Comparison of ENCODE assay signal across 26 cellular contexts in the genomic region with DNA sequence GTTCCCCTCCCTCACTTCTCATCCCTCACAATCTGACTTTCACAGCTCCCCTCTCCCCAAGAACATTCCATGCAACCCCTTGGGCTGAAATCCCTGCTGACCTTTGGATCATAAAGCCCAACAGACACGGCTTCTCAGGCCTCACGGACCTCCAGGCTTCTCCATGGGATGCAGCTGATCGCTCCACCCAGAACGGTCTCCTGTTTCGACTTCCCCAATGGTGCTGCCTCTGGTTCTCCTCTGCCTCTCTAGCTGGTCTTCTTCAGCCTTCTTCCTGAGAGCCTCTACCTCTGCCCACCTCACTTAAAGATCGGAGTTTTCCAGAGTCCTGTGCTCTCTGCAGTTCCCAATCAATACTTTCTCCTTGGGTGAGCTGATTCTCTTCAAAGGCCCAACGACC. TPM values are rescaled to one million over a fixed set of nuclear protein-coding genes. Genes with fewer than 3 reads are reported as not detected.
"Had no signal": no experiment of that assay in that cellular context is flagged by ENCODE, and none has a peak within 500 bp of the region (broad histone marks: within the 10 kb centered on the region; RNA-seq: fewer than 3 reads in every experiment).

No MANE protein-coding gene starts in this region.

- H3K27me3 ChIP-seq: brain microvascular endothelial cell had no signal

- H3K36me3 ChIP-seq: brain microvascular endothelial cell had no signal

- H3K4me3 Mint-ChIP-seq: activated CD4-positive, alpha-beta memory T cell treated with anti-CD3 and anti-CD28 coated beads for 36 hours; activated CD4-positive, alpha-beta T cell treated with anti-CD3 and anti-CD28 coated beads for 36 hours; activated CD4-positive, alpha-beta T cell treated with anti-CD3 and anti-CD28 coated beads, Interleukin-2, amount 10 ng/mL, durations not matched to agents 24 days and 14 days; activated CD8-positive, alpha-beta T cell treated with anti-CD3 and anti-CD28 coated beads, Interleukin-2, amount 10 ng/mL, durations not matched to agents 7 days and 5 days; activated naive CD8-positive, alpha-beta T cell; activated T-cell treated with anti-CD3 and anti-CD28 coated beads, Interleukin-2, amount 50 U/mL, for 4 hours; activated T-helper 17 cell treated with anti-CD3 and anti-CD28 coated beads, Interleukin-2, amount 50 U/mL, for 72 hours had no signal

- H3K27ac ChIP-seq: brain microvascular endothelial cell had no signal

- DNase-seq: activated CD4-positive, alpha-beta memory T cell treated with anti-CD3 and anti-CD28 coated beads for 36 hours; activated CD4-positive, alpha-beta T cell treated with anti-CD3 and anti-CD28 coated beads for 36 hours; activated CD4-positive, alpha-beta T cell treated with anti-CD3 and anti-CD28 coated beads, Interleukin-2, amount 10 ng/mL, durations not matched to agents 24 days and 14 days; activated CD4-positive, CD25-positive, alpha-beta regulatory T cell; activated CD4-positive, CD25-positive, alpha-beta regulatory T cell treated with anti-CD3 and anti-CD28 coated beads, Interleukin-2, amount 50 U/mL, for 72 hours; activated CD8-positive, alpha-beta T cell treated with anti-CD3 and anti-CD28 coated beads, Interleukin-2, amount 10 ng/mL, durations not matched to agents 7 days and 5 days; activated effector memory CD4-positive, alpha-beta T cell treated with Interleukin-2 at 50 U/mL for 16 hours; activated gamma-delta T cell treated with Interleukin-2 at 50 U/mL for 16 hours; activated naive CD4-positive, alpha-beta T cell treated with anti-CD3 and anti-CD28 coated beads, Interleukin-2, amount 50 U/mL, for 16 hours; activated naive CD4-positive, alpha-beta T cell treated with Interleukin-2 at 50 U/mL for 16 hours; activated T-cell treated with anti-CD3 and anti-CD28 coated beads, Interleukin-2, amount 50 U/mL, for 4 hours; amniotic stem cell; anterior cingulate cortex; brain microvascular endothelial cell; caudate nucleus; effector CD8-positive, alpha-beta T cell; foreskin fibroblast; head of caudate nucleus; T-helper 2 cell had no signal

- H3K27ac Mint-ChIP-seq: activated CD4-positive, alpha-beta memory T cell treated with anti-CD3 and anti-CD28 coated beads for 36 hours; activated CD4-positive, alpha-beta T cell treated with anti-CD3 and anti-CD28 coated beads for 36 hours; activated CD4-positive, alpha-beta T cell treated with anti-CD3 and anti-CD28 coated beads, Interleukin-2, amount 10 ng/mL, durations not matched to agents 24 days and 14 days; activated CD8-positive, alpha-beta T cell treated with anti-CD3 and anti-CD28 coated beads, Interleukin-2, amount 10 ng/mL, durations not matched to agents 7 days and 5 days; activated naive CD8-positive, alpha-beta T cell; activated T-helper 17 cell treated with anti-CD3 and anti-CD28 coated beads, Interleukin-2, amount 50 U/mL, for 72 hours had no signal

- H3K27me3 Mint-ChIP-seq: activated CD4-positive, alpha-beta T cell treated with anti-CD3 and anti-CD28 coated beads for 36 hours; activated naive CD8-positive, alpha-beta T cell; activated T-helper 17 cell treated with anti-CD3 and anti-CD28 coated beads, Interleukin-2, amount 50 U/mL, for 72 hours had no signal

- H3K36me3 Mint-ChIP-seq: activated CD4-positive, alpha-beta memory T cell treated with anti-CD3 and anti-CD28 coated beads for 36 hours; activated naive CD8-positive, alpha-beta T cell had no signal

- ATAC-seq: activated CD4-positive, alpha-beta T cell treated with anti-CD3 and anti-CD28 coated beads for 36 hours; activated CD8-positive, alpha-beta T cell treated with anti-CD3 and anti-CD28 coated beads, Interleukin-2, amount 10 ng/mL, durations not matched to agents 7 days and 5 days; activated T-cell treated with anti-CD3 and anti-CD28 coated beads, Interleukin-2, amount 50 U/mL, for 4 hours; activated T-helper 17 cell treated with anti-CD3 and anti-CD28 coated beads, Interleukin-2, amount 50 U/mL, for 72 hours; esophagus mucosa had no signal

- H3K9me3 Mint-ChIP-seq: activated CD4-positive, alpha-beta memory T cell treated with anti-CD3 and anti-CD28 coated beads for 36 hours; activated CD4-positive, alpha-beta T cell treated with anti-CD3 and anti-CD28 coated beads, Interleukin-2, amount 10 ng/mL, durations not matched to agents 24 days and 14 days; activated T-cell treated with anti-CD3 and anti-CD28 coated beads, Interleukin-2, amount 50 U/mL, for 4 hours; activated T-helper 17 cell treated with anti-CD3 and anti-CD28 coated beads, Interleukin-2, amount 50 U/mL, for 72 hours had no signal

- H3K4me1 Mint-ChIP-seq: activated CD4-positive, alpha-beta T cell treated with anti-CD3 and anti-CD28 coated beads for 36 hours; activated CD4-positive, alpha-beta T cell treated with anti-CD3 and anti-CD28 coated beads, Interleukin-2, amount 10 ng/mL, durations not matched to agents 24 days and 14 days; activated T-helper 17 cell treated with anti-CD3 and anti-CD28 coated beads, Interleukin-2, amount 50 U/mL, for 72 hours had no signal

RNA-seq across cellular contexts. Expression of a gene that starts 17.8 kb away (rescaled TPM):
- total RNA-seq: activated CD4-positive, alpha-beta memory T cell treated with anti-CD3 and anti-CD28 coated beads for 36 hours; activated CD4-positive, alpha-beta T cell treated with anti-CD3 and anti-CD28 coated beads for 36 hours; activated CD4-positive, alpha-beta T cell treated with anti-CD3 and anti-CD28 coated beads, Interleukin-2, amount 10 ng/mL, durations not matched to agents 24 days and 14 days; activated CD8-positive, alpha-beta T cell treated with anti-CD3 and anti-CD28 coated beads, Interleukin-2, amount 10 ng/mL, durations not matched to agents 7 days and 5 days; activated T-cell treated with anti-CD3 and anti-CD28 coated beads, Interleukin-2, amount 50 U/mL, for 4 hours; activated T-helper 17 cell treated with anti-CD3 and anti-CD28 coated beads, Interleukin-2, amount 50 U/mL, for 72 hours; chondrocyte; dermis microvascular lymphatic vessel endothelial cell; epithelial cell of proximal tubule; esophagus mucosa; T-helper 1 cell treated with Interleukin-12 subunit alpha and Interleukin-12 subunit beta and Interleukin-4 antibody, amounts not matched to agents 30 ng/mL and 1 ng/mL, for 36 hours had no signal
